Comparison of ENCODE assay signal across 8 cellular contexts in the genomic region with DNA sequence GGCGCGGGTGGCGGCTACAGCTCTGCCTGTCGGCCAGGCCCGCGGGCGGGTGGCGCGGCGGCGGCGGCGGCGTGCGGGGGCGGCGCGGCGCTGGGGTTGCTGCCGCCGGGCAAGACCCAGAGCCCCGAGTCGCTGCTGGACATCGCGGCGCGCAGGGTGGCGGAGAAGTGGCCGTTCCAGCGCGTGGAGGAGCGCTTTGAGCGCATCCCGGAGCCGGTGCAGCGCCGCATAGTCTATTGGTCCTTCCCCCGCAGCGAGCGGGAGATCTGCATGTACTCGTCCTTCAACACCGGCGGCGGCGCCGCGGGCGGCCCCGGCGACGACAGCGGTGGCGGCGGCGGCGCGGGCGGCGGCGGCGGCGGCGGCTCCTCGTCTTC. TPM values are rescaled to one million over a fixed set of nuclear protein-coding genes. Genes with fewer than 3 reads are reported as not detected.
DNase-seq lines count a peak whose midpoint lies in the region; ATAC-seq and TF ChIP-seq lines count a peak whose summit lies in the region.

No MANE protein-coding gene starts in this region.

- no peaks in the 10 kb centered on the region for H3K9me3 ChIP-seq in ovary

- POLR2A ChIA-PET in activated CD4-positive, alpha-beta memory T cell treated with anti-CD3 and anti-CD28 coated beads, Interleukin-2, amount 10 ng/mL, durations not matched to agents 7 days and 5 days (lab: Charles Lee), result interaction anchor here (1.0 to 2.2 kb wide), 2 partner anchors 14 to 170 kb away, joined by 3 to 17 read pairs; a partner anchor contains a TSS

- peak overlapping the region; percentile 80 for H3K27ac ChIP-seq in ovary

- CTCF ChIA-PET in activated CD4-positive, alpha-beta memory T cell treated with anti-CD3 and anti-CD28 coated beads, Interleukin-2, amount 10 ng/mL, durations not matched to agents 7 days and 5 days (lab: Charles Lee), result interaction anchor here (1.0 kb wide), 1 partner anchor 55 kb away, joined by 3 read pairs; no protein-coding TSS in a partner anchor

- H3K27me3 Mint-ChIP-seq in activated CD4-positive, alpha-beta memory T cell treated with anti-CD3 and anti-CD28 coated beads, Interleukin-2, amount 10 ng/mL, durations not matched to agents 7 days and 5 days, result peaks cover 32% of the 10 kb centered on the region

- peaks cover 4% of the 10 kb centered on the region for H3K4me1 ChIP-seq in ovary (ENCODE audit: insufficient read depth)

- H3K4me1 Mint-ChIP-seq in activated CD4-positive, alpha-beta memory T cell treated with anti-CD3 and anti-CD28 coated beads, Interleukin-2, amount 10 ng/mL, durations not matched to agents 7 days and 5 days, result peaks cover 41% of the 10 kb centered on the region

- no peaks in the 10 kb centered on the region for H3K9me3 Mint-ChIP-seq in activated CD4-positive, alpha-beta memory T cell treated with anti-CD3 and anti-CD28 coated beads, Interleukin-2, amount 10 ng/mL, durations not matched to agents 7 days and 5 days

- TF ChIP-seq POLR2A in ovary (IDR thresholded peaks at IDR 0.05), result no peak

- WGBS in ovary, 3 donors, result 0 to 1% (median 0%) methylated on average over 3 to 64 of the region's 64 CpGs

- H3K36me3 ChIP-seq in ovary, result no peaks in the 10 kb centered on the region

- H3K4me3 Mint-ChIP-seq in activated CD4-positive, alpha-beta memory T cell treated with anti-CD3 and anti-CD28 coated beads, Interleukin-2, amount 10 ng/mL, durations not matched to agents 7 days and 5 days, result peak overlapping the region; percentile 94

- H3K36me3 Mint-ChIP-seq in activated CD4-positive, alpha-beta memory T cell treated with anti-CD3 and anti-CD28 coated beads, Interleukin-2, amount 10 ng/mL, durations not matched to agents 7 days and 5 days (ENCODE audit: low read depth), result peaks cover 20% of the 10 kb centered on the region

- no peak for TF ChIP-seq EP300 in ovary (IDR thresholded peaks at IDR 0.05)

- no peak for TF ChIP-seq CTCF in fibroblast of the aortic adventitia (IDR thresholded peaks at IDR 0.05; ENCODE audit: insufficient read depth, low read length)
- TF ChIP-seq CTCF in ovary (IDR thresholded peaks at IDR 0.05), result no peak

- ATAC-seq in HG03342 (IDR thresholded peaks at IDR 0.05; ENCODE audit: unreplicated experiment), result peak; percentile 2
- ATAC-seq in HG03175 (IDR thresholded peaks at IDR 0.05; ENCODE audit: unreplicated experiment), result no peak

- peak overlapping the region; percentile 47 for H3K27ac Mint-ChIP-seq in activated CD4-positive, alpha-beta memory T cell treated with anti-CD3 and anti-CD28 coated beads, Interleukin-2, amount 10 ng/mL, durations not matched to agents 7 days and 5 days

- DNase-seq in NCI-H345 (lab: John Stamatoyannopoulos, UW) (peak; percentile 31), NCI-H345 treated with DMSO at 0.1 percent for 48 hours (lab: John Stamatoyannopoulos, UW; ENCODE audit: unreplicated experiment) (no peak), fibroblast of the aortic adventitia (ENCODE audit: low read depth) (no peak), ovary (peak in 3 of 5 donors; percentile 54 to 74 (median 65)), NCI-H2196 treated with DMSO at 0.1 percent for 48 hours (lab: John Stamatoyannopoulos, UW; ENCODE audit: unreplicated experiment) (no peak)
- DNase-seq in activated CD4-positive, alpha-beta memory T cell treated with anti-CD3 and anti-CD28 coated beads, Interleukin-2, amount 10 ng/mL, durations not matched to agents 7 days and 5 days, result peak; percentile 48

- no peaks in the 10 kb centered on the region for H3K27me3 ChIP-seq in ovary

- intact Hi-C loops in ovary (cut with DNase I), result loop anchor here in 3 of 4 donors (1.0 to 10.0 kb wide), 6 partner anchors 72 to 322 kb away; a partner anchor contains a TSS

- H3K4me3 ChIP-seq in fibroblast of the aortic adventitia (ENCODE audit: low read depth, low read length) (peak overlapping the region; percentile 89), ovary (peak overlapping the region; percentile 63)

RNA-seq across cellular contexts. Expression of a gene that starts 0.3 kb away (rescaled TPM):
- total RNA-seq in activated CD4-positive, alpha-beta memory T cell treated with anti-CD3 and anti-CD28 coated beads, Interleukin-2, amount 10 ng/mL, durations not matched to agents 7 days and 5 days, result 1 to 10 TPM; 6.8 to 7.1 TPM
- total RNA-seq in fibroblast of the aortic adventitia (ENCODE audit: low replicate concordance) (3.1 and 6.9 TPM in 2 replicates), ovary (10 to 100 TPM in 5 of 7 donors, 1 to 10 TPM in 2; 8.7 to 15.3 (median 13.4) TPM)
- polyA plus RNA-seq in ovary, result 10 to 100 TPM in 1 of 2 donors, 1 to 10 TPM in 1; 4.1 to 10.6 TPM

Comparison
In these comparisons a context has a peak if more than half of its experiments do, and no peak if none do; other contexts are left out.
1. DNase-seq: peak in NCI-H345 (single experiment), activated CD4-positive, alpha-beta memory T cell treated with anti-CD3 and anti-CD28 coated beads, Interleukin-2, amount 10 ng/mL, durations not matched to agents 7 days and 5 days (single experiment) and ovary (3 of 5); none in NCI-H345 treated with DMSO at 0.1 percent for 48 hours (single experiment), fibroblast of the aortic adventitia (single experiment) and NCI-H2196 treated with DMSO at 0.1 percent for 48 hours (single experiment).